Comparison of ENCODE assay signal across 3 cellular contexts in genomic region chr17:70159980-70160379, GRCh38.
TF ChIP-seq lines count a peak whose summit lies in the region.

No MANE protein-coding gene starts in this region.

TF ChIP-seq in SK-N-SH, 30 proteins besides CTCF, POLR2A, EP300 and RAD21 (continued from another document):
- no peak for TF ChIP-seq POLR2AphosphoS5 (IDR thresholded peaks at IDR 0.05; ENCODE audit: low read depth, low read length)

TF ChIP-seq in SK-N-SH treated with all-trans-retinoic acid at 6 μM for 48 hours, 23 proteins besides CTCF, POLR2A, EP300 and RAD21 (continued from another document):
- TF ChIP-seq TSHZ2 (CRISPR knock-in tag; IDR thresholded peaks at IDR 0.05) (no peak), ISL1 (CRISPR knock-in tag; IDR thresholded peaks at IDR 0.05) (no peak), ZFP3 (CRISPR knock-in tag; IDR thresholded peaks at IDR 0.05) (no peak), OSR1 (CRISPR knock-in tag; IDR thresholded peaks at IDR 0.05) (no peak)

TF ChIP-seq in endothelial cell of umbilical vein, 7 proteins besides CTCF, POLR2A, EP300 and RAD21 (continued from another document):
- no peak for TF ChIP-seq MAX (IDR thresholded peaks at IDR 0.05; ENCODE audit: insufficient read depth, insufficient read length)
- TF ChIP-seq FOS (IDR thresholded peaks at IDR 0.05; ENCODE audit: borderline replicate concordance, insufficient read depth, low read length) = peak; percentile 79
- no peak for TF ChIP-seq MYC (IDR thresholded peaks at IDR 0.05; ENCODE audit: low read depth, low read length)
- no peak for TF ChIP-seq EZH2 (IDR thresholded peaks at IDR 0.05; ENCODE audit: borderline replicate concordance, low read depth, low read length, severe bottlenecking)
- TF ChIP-seq GATA2 (IDR thresholded peaks at IDR 0.05; ENCODE audit: insufficient read depth, insufficient read length, low read depth, low read length) = peak; percentile 91
- peak; percentile 76 for TF ChIP-seq JUN (IDR thresholded peaks at IDR 0.05; ENCODE audit: borderline replicate concordance, insufficient read depth, insufficient read length, low read depth)
TF ChIP-seq in endothelial cell of umbilical vein: peak in this region for 4.
